27 cellular contexts compared by ENCODE assay signal in genomic region chr3:109608574-109608973, GRCh38.
"Had no signal": no experiment of that assay in that cellular context is flagged by ENCODE, and none has a peak within 500 bp of the region (broad histone marks: within the 10 kb centered on the region; RNA-seq: fewer than 3 reads in every experiment).

No MANE protein-coding gene starts in this region.

- H3K9me3 ChIP-seq: left ventricle myocardium inferior, lower lobe of right lung, ovary, psoas muscle, sigmoid colon, thyroid gland, vagina had no signal

- H3K4me3 Mint-ChIP-seq: immature natural killer cell; natural killer cell; stimulated activated effector memory CD8-positive, alpha-beta T cell treated with anti-CD3 and anti-CD28 coated beads, Interleukin-12 subunit alpha, Interleukin-12 subunit beta, amount 100 ng/mL, for 72 hours had no signal

- H3K4me1 ChIP-seq: left ventricle myocardium inferior, lower lobe of right lung, psoas muscle, sigmoid colon, stomach, thyroid gland, vagina had no signal

- DNase-seq: dorsolateral prefrontal cortex; effector CD4-positive, alpha-beta T cell; foreskin fibroblast; glutamatergic neuron; hypothalamus; immature natural killer cell; islet precursor cell; kidney glomerular epithelial cell; left colon; left ventricle myocardium inferior; lower lobe of right lung; natural killer cell; occipital lobe; ovary; psoas muscle; right cardiac atrium; sigmoid colon; stimulated activated CD4-positive, alpha-beta T cell treated with anti-CD3 and anti-CD28 coated beads, Interleukin-2, amount 100 ng/mL, for 24 hours; stimulated activated CD4-positive, alpha-beta T cell treated with anti-CD3 and anti-CD28 coated beads, Interleukin-4, amount 100 ng/mL, for 24 hours; stimulated activated naive CD4-positive, alpha-beta T cell treated with Interleukin-2 at 50 U/mL for 16 hours; stomach; thyroid gland; trophoblast cell had no signal

- H3K4me1 Mint-ChIP-seq: immature natural killer cell; natural killer cell; stimulated activated effector memory CD8-positive, alpha-beta T cell treated with anti-CD3 and anti-CD28 coated beads, Interleukin-12 subunit alpha, Interleukin-12 subunit beta, amount 100 ng/mL, for 72 hours had no signal

- H3K36me3 Mint-ChIP-seq: immature natural killer cell; natural killer cell; stimulated activated effector memory CD8-positive, alpha-beta T cell treated with anti-CD3 and anti-CD28 coated beads, Interleukin-12 subunit alpha, Interleukin-12 subunit beta, amount 100 ng/mL, for 72 hours had no signal

- ATAC-seq: esophagus mucosa; left colon; lower lobe of right lung; natural killer cell; psoas muscle; right cardiac atrium; stimulated activated effector memory CD8-positive, alpha-beta T cell treated with anti-CD3 and anti-CD28 coated beads, Interleukin-12 subunit alpha, Interleukin-12 subunit beta, amount 100 ng/mL, for 72 hours had no signal

- H3K27ac Mint-ChIP-seq: immature natural killer cell; natural killer cell; stimulated activated effector memory CD8-positive, alpha-beta T cell treated with anti-CD3 and anti-CD28 coated beads, Interleukin-12 subunit alpha, Interleukin-12 subunit beta, amount 100 ng/mL, for 72 hours had no signal

- H3K4me3 ChIP-seq: dorsolateral prefrontal cortex, left ventricle myocardium inferior, lower lobe of right lung, ovary, psoas muscle, sigmoid colon, stomach, thyroid gland, vagina had no signal

- H3K27me3 ChIP-seq: ovary, sigmoid colon, stomach, thyroid gland, vagina had no signal

- H3K36me3 ChIP-seq: left ventricle myocardium inferior, lower lobe of right lung, ovary, sigmoid colon, stomach, thyroid gland, vagina had no signal

- H3K9me3 Mint-ChIP-seq: stimulated activated effector memory CD8-positive, alpha-beta T cell treated with anti-CD3 and anti-CD28 coated beads, Interleukin-12 subunit alpha, Interleukin-12 subunit beta, amount 100 ng/mL, for 72 hours had no signal

- H3K27ac ChIP-seq: dorsolateral prefrontal cortex, epithelial cell of prostate, left ventricle myocardium inferior, lower lobe of right lung, ovary, psoas muscle, sigmoid colon, stomach, thyroid gland, vagina had no signal
